Comparison of ENCODE assay signal across 21 cellular contexts in genomic region chr15:64970696-64971095, GRCh38. TPM values are rescaled to one million over a fixed set of nuclear protein-coding genes. Genes with fewer than 3 reads are reported as not detected.
DNase-seq lines count a peak whose midpoint lies in the region; ATAC-seq and TF ChIP-seq lines count a peak whose summit lies in the region.
"Had no signal": no experiment of that assay in that cellular context is flagged by ENCODE, and none has a peak within 500 bp of the region (broad histone marks: within the 10 kb centered on the region; RNA-seq: fewer than 3 reads in every experiment).

No MANE protein-coding gene starts in this region.

- H3K27ac ChIP-seq in left ventricle myocardium inferior (replicated peaks) (no peak overlapping the region), thyroid gland (peak overlapping the region in 2 of 3 donors; percentile 24 to 51), gastroesophageal sphincter (no peak overlapping the region)
- H3K27ac ChIP-seq: SJSA1 had no signal

- TF ChIP-seq POLR2A in thyroid gland (IDR thresholded peaks at IDR 0.05): no peak
- TF ChIP-seq POLR2A in gastroesophageal sphincter (IDR thresholded peaks at IDR 0.05): no peak

- H3K4me1 ChIP-seq in left ventricle myocardium inferior (no peaks in the 10 kb centered on the region), thyroid gland (no peaks in the 10 kb centered on the region), gastroesophageal sphincter (no peaks in the 10 kb centered on the region)
- H3K4me1 ChIP-seq: SJSA1 had no signal

- H3K9me3 ChIP-seq in left ventricle myocardium inferior (replicated peaks) (no peaks in the 10 kb centered on the region), thyroid gland (no peaks in the 10 kb centered on the region), gastroesophageal sphincter (no peaks in the 10 kb centered on the region)
- H3K9me3 ChIP-seq: SJSA1 had no signal

- H3K27me3 ChIP-seq in left ventricle myocardium inferior (ENCODE audit: low read depth): no peaks in the 10 kb centered on the region
- H3K27me3 ChIP-seq in thyroid gland: no peaks in the 10 kb centered on the region
- H3K27me3 ChIP-seq in gastroesophageal sphincter: no peaks in the 10 kb centered on the region
- H3K27me3 ChIP-seq: SJSA1 had no signal

- peaks cover 89% of the 10 kb centered on the region for H3K36me3 ChIP-seq in left ventricle myocardium inferior
- H3K36me3 ChIP-seq in thyroid gland: peaks cover 36 to 39% of the 10 kb centered on the region in 2 donors
- H3K36me3 ChIP-seq in gastroesophageal sphincter: peaks cover 0 to 99% of the 10 kb centered on the region in 2 donors

- TF ChIP-seq CTCF in left ventricle myocardium inferior (IDR thresholded peaks at IDR 0.05; ENCODE audit: borderline replicate concordance): no peak
- TF ChIP-seq CTCF in thyroid gland (IDR thresholded peaks at IDR 0.05): no peak
- no peak for TF ChIP-seq CTCF in gastroesophageal sphincter (IDR thresholded peaks at IDR 0.05)

- no peak overlapping the region for H3K4me3 ChIP-seq in left ventricle myocardium inferior
- H3K4me3 ChIP-seq in thyroid gland (replicated peaks in 1 of 3): no peak overlapping the region
- no peak overlapping the region for H3K4me3 ChIP-seq in gastroesophageal sphincter
- H3K4me3 ChIP-seq: SJSA1 had no signal

- TF ChIP-seq EP300 in gastroesophageal sphincter (IDR thresholded peaks at IDR 0.05): no peak

- intact Hi-C loops in Right ventricle myocardium superior (cut with DNase I): no loop called here
- intact Hi-C loops in left ventricle myocardium inferior (cut with micrococcal nuclease): no loop called here
- intact Hi-C loops in thyroid gland (cut with DNase I): no loop called here

- WGBS in thyroid gland, 2 donors: 19 to 49% methylated on average over 7 of the region's 7 CpGs
- WGBS in gastroesophageal sphincter (ENCODE audit: low coverage in 1 of 2), 2 donors: 85 to 86% methylated on average over 6 to 7 of the region's 7 CpGs

- ATAC-seq in Right ventricle myocardium superior (ENCODE audit: poor library complexity): no peak
- ATAC-seq in gastroesophageal sphincter: no peak
- ATAC-seq: HCT116 had no signal

- DNase-seq in Right ventricle myocardium superior: peak; percentile 52
- no peak for DNase-seq in left ventricle myocardium inferior
- peak; percentile 57 for DNase-seq in MV-4-11 (lab: John Stamatoyannopoulos, UW)
- DNase-seq in SKM-1 (lab: John Stamatoyannopoulos, UW; ENCODE audit: unreplicated experiment): peak; percentile 23
- DNase-seq in thyroid gland: peak; percentile 84
- no peak for DNase-seq in NCI-H774 (lab: John Stamatoyannopoulos, UW)
- DNase-seq in NCI-H524 (lab: John Stamatoyannopoulos, UW): no peak
- DNase-seq: CD4-positive, CD25-positive, alpha-beta regulatory T cell; DMS153; DND-41; Karpas-422; NCI-H187; NCI-H2081 treated with DMSO at 0.1 percent for 48 hours; NCI-H2171; NCI-H524 treated with DMSO at 0.1 percent for 48 hours; NCI-H82; NK-92 treated with Interleukin-12 subunit alpha and Interleukin-12 subunit beta, amount 100 ng/mL, for 24 hours; T-helper 1 cell had no signal

RNA-seq across cellular contexts. Expression of gene SPG21, which starts 19.0 kb away (rescaled TPM):
- total RNA-seq in Right ventricle myocardium superior: 44.9 TPM
- 47.2 TPM for total RNA-seq in left ventricle myocardium inferior
- 100 to 1,000 TPM; 119 to 149 (median 122) TPM for total RNA-seq in thyroid gland
- total RNA-seq in gastroesophageal sphincter: 10 to 100 TPM; 79.1 to 94.9 (median 86.9) TPM

RNA-seq across cellular contexts. Expression of gene MTFMT, which starts 58.7 kb away (rescaled TPM):
- total RNA-seq in Right ventricle myocardium superior: 17.3 TPM
- 18.6 TPM for total RNA-seq in left ventricle myocardium inferior
- 10 to 100 TPM; 20.7 to 31.6 (median 27.1) TPM for total RNA-seq in thyroid gland
- total RNA-seq in gastroesophageal sphincter: 10 to 100 TPM; 21.1 to 36.9 (median 29.4) TPM

RNA-seq across cellular contexts. Expression of gene ANKDD1A, which starts 59.0 kb away (rescaled TPM):
- total RNA-seq in Right ventricle myocardium superior: 1.4 TPM
- 1.8 TPM for total RNA-seq in left ventricle myocardium inferior
- 10 to 100 TPM in 1 of 4 donors, 1 to 10 TPM in 3; 5.1 to 11.9 (median 6.3) TPM for total RNA-seq in thyroid gland
- 10 to 100 TPM in 2 of 4 donors, 1 to 10 TPM in 2; 4.6 to 15.6 (median 8.5) TPM for total RNA-seq in gastroesophageal sphincter

Comparison
In these comparisons a context has a peak if more than half of its experiments do, and no peak if none do; other contexts are left out.
1. DNase-seq: peak in Right ventricle myocardium superior (single experiment), MV-4-11 (single experiment), SKM-1 (single experiment) and thyroid gland (2 of 2); none in left ventricle myocardium inferior (single experiment), NCI-H774 (single experiment) and NCI-H524 (0 of 2).
2. H3K27ac ChIP-seq: peak in thyroid gland (2 of 3); none in left ventricle myocardium inferior (single experiment) and gastroesophageal sphincter (0 of 4).